19 cellular contexts compared by ENCODE assay signal in the genomic region with DNA sequence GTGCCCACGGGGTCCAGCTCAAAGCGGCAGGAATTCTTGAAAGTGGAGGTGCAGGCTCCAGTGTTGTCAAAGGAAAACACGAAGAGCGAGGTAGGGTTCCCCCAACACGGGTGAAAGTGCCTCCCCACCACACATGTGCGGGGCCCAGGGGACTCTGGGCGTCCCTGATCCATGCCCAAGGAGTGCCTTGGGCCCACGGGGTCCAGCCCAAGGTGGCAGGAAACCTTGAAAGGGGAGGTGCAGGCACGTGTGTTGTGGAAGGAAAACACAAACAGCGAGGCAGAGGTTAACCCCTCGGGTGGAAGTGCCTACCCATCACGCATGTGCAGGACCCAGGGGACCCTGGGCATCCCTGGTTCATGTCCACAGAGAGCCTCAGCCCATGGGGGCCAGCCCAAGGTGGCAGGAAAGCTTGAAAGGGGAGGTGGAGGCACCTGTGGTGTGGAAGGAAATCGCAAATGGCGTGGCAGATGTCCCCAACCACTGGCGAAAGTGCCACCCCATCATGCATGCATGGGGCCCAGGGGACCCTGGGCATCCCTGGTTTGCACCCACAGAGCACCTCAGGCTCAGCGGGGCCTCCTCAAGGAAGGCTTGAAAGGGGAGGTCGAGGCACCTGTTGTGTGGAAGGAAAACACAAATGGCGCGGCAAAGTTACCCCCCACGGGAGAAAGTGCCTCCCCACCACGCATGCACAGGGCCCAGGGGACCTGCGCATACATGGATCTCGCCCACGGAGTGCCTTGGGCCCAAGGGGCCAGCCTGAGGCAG.
DNase-seq lines count a peak whose midpoint lies in the region; FAIRE-seq and TF ChIP-seq lines count a peak whose summit lies in the region.
"Had no signal": no experiment of that assay in that cellular context is flagged by ENCODE, and none has a peak within 500 bp of the region (broad histone marks: within the 10 kb centered on the region; RNA-seq: fewer than 3 reads in every experiment).

No MANE protein-coding gene starts in this region.

- TF ChIP-seq CTCF in GM13976 (IDR thresholded peaks at IDR 0.05; ENCODE audit: borderline replicate concordance, control extremely low read depth, extremely low read depth, insufficient read depth, missing control alignments) (no peak), kidney (IDR thresholded peaks at IDR 0.05; ENCODE audit: borderline replicate concordance, extremely low read depth, insufficient read depth) (no peak), spleen (IDR thresholded peaks at IDR 0.05 in 8 of 11, conservative IDR thresholded peaks at IDR 0.05 in 3 of 11) (no peak)

- H3K4me1 ChIP-seq in kidney (ENCODE audit: control insufficient read depth in 1 of 2, insufficient read depth in 1 of 2, low read depth in 1 of 2, low read length in 2 of 2) (no peaks in the 10 kb centered on the region), spleen (no peaks in the 10 kb centered on the region)
- H3K4me1 ChIP-seq: BE2C had no signal

- H3K27me3 ChIP-seq in spleen (replicated peaks in 1 of 7), result no peaks in the 10 kb centered on the region
- H3K27me3 ChIP-seq: BE2C had no signal

- peak; percentile 14 for DNase-seq in D341Med (ENCODE audit: low spot score)
- peak; percentile 7 for DNase-seq in GM13976 (ENCODE audit: low spot score)
- DNase-seq in kidney, result peak; percentile 47
- DNase-seq in spleen, result peak; percentile 56
- no peak for DNase-seq in Kasumi-1 (lab: John Stamatoyannopoulos, UW)
- no peak for DNase-seq in Ammon's horn (ENCODE audit: low spot score)
- no peak for DNase-seq in kidney tubule cell (ENCODE audit: low spot score)
- DNase-seq: BE2C; CD4-positive, alpha-beta memory T cell; DMS79 treated with DMSO at 0.1 percent for 48 hours; KBM-7; NCI-H1105; NCI-H1694 treated with DMSO at 0.1 percent for 48 hours; NCI-H446; NCI-H748 treated with DMSO at 0.1 percent for 48 hours; PC-3 had no signal

- no peak overlapping the region for H3K27ac ChIP-seq in kidney (ENCODE audit: low read depth in 2 of 2, low read length in 2 of 2)
- H3K27ac ChIP-seq in spleen, result no peak overlapping the region

- in situ Hi-C loops in GM13976 (cut with MboI; ENCODE audit: low sequenced_read_pairs, unreplicated experiment), result no loop called here

- peaks cover 0 to 21% of the 10 kb centered on the region in 2 donors for H3K9me3 ChIP-seq in kidney (ENCODE audit: control insufficient read depth in 1 of 2, low read length in 2 of 2)
- H3K9me3 ChIP-seq in spleen, result peaks cover 0 to 97% (median 89%) of the 10 kb centered on the region in 8 donors
- H3K9me3 ChIP-seq: BE2C had no signal

- no peaks in the 10 kb centered on the region for H3K36me3 ChIP-seq in kidney (ENCODE audit: control insufficient read depth in 1 of 2, insufficient read depth in 2 of 2, low read length in 2 of 2)
- H3K36me3 ChIP-seq in spleen, result no peaks in the 10 kb centered on the region
- H3K36me3 ChIP-seq: BE2C had no signal

- TF ChIP-seq POLR2A in spleen (IDR thresholded peaks at IDR 0.05), result no peak

- 55 to 65% (median 63%) methylated on average over 21 to 24 of the region's 24 CpGs for WGBS in spleen, 5 donors

- intact Hi-C loops in kidney (cut with DNase I) (no loop called here), spleen (cut with DNase I; ENCODE audit: low total_unique reads) (no loop called here)

- FAIRE-seq in kidney (lab: Jason Lieb, UNC), result no peak
- FAIRE-seq: D721Med, G401.6, H1 had no signal

- no peak overlapping the region for H3K9ac ChIP-seq in kidney (ENCODE audit: low read length in 2 of 2)

- no peak overlapping the region for H3K4me3 ChIP-seq in kidney (ENCODE audit: low read length in 2 of 2)
- H3K4me3 ChIP-seq in spleen, result no peak overlapping the region

Comparison
In these comparisons a context has a peak if more than half of its experiments do, and no peak if none do; other contexts are left out.
1. DNase-seq: peak in D341Med (single experiment), GM13976 (single experiment), kidney (single experiment) and spleen (single experiment); none in Kasumi-1 (0 of 2), Ammon's horn (single experiment) and kidney tubule cell (single experiment).